8 cellular contexts compared by ENCODE assay signal in the genomic region with DNA sequence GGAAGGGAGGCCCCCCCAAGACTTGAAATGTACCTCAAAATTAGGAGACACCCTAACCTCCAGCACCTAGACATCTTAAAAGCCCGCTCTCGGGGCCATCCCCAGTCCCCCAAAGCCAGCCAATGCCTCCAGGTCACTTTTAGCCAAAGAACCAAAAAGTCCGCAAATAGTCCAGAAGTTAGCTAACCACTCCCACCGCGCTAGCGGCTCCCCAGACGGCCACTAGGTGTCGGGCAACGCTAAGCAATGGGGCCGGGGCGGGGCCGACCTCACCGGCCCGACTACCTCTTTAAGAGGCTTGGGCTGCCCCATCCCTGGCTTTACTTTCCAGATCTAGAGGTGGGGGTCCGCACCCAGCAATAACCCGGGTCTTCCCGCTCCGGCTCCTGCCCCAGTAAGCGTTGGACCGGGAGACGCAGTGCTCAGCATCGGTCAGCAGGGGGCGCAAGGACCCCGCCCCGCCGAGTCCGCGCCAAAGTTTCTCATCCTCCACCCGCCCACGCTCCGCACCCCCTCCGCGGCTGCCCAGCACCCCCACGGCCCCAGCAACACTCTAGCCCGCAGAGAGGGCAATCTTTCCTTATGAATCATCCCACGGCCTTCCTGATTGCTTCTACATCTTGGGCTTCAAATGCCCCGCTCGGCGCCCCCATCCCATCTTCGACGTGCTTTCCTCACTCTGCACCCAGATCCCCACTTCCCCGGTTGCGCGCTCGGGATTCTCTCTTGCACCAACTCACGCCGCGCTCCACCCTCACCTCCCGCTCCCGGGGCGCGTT. TPM values are rescaled to one million over a fixed set of nuclear protein-coding genes. Genes with fewer than 3 reads are reported as not detected.
DNase-seq lines count a peak whose midpoint lies in the region; ATAC-seq and TF ChIP-seq lines count a peak whose summit lies in the region.

No MANE protein-coding gene starts in this region.

- dilution Hi-C loops in mammary epithelial cell (cut with HindIII; ENCODE audit: low sequenced_read_pairs): loop anchor here (5.0 kb wide), 2 partner anchors 67 to 92 kb away; no protein-coding TSS in a partner anchor

- DNase-seq in G401 (ENCODE audit: low spot score): peak; percentile 70
- DNase-seq in NCI-H2171 (lab: John Stamatoyannopoulos, UW): peak; percentile 74
- DNase-seq in mammary epithelial cell: peak; percentile 80
- DNase-seq in inferior parietal cortex (ENCODE audit: extremely low spot score): peak; percentile 59
- peak; percentile 96 for DNase-seq in spleen

- H3K4me1 ChIP-seq in mammary epithelial cell (ENCODE audit: insufficient read depth, low read length) (peaks cover 20% of the 10 kb centered on the region), spleen (peaks cover 0 to 60% (median 30%) of the 10 kb centered on the region in 6 donors)

- H3K4me3 ChIP-seq in WI38 (ENCODE audit: low read depth, low read length) (peak overlapping the region; percentile 100), mammary epithelial cell (replicated peaks in 1 of 3; ENCODE audit: insufficient read depth in 1 of 3, low read depth in 2 of 3, low read length in 3 of 3) (peak overlapping the region; percentile 49 to 62 (median 61)), spleen (peak overlapping the region; percentile 23 to 73 (median 44))

- H3K9ac ChIP-seq in mammary epithelial cell (ENCODE audit: insufficient read depth, low read length): peak overlapping the region; percentile 35

- peak; percentile 92 for TF ChIP-seq CTCF in WI38 (IDR thresholded peaks at IDR 0.05; ENCODE audit: low read depth, low read length)
- peak; percentile 69 to 95 for TF ChIP-seq CTCF in mammary epithelial cell (conservative IDR thresholded peaks at IDR 0.05 in 1 of 2, IDR thresholded peaks at IDR 0.05 in 1 of 2; ENCODE audit: extremely low read depth in 1 of 2, insufficient read depth in 1 of 2, low read depth in 1 of 2, low read length in 2 of 2)
- TF ChIP-seq CTCF in spleen (IDR thresholded peaks at IDR 0.05 in 8 of 11, conservative IDR thresholded peaks at IDR 0.05 in 3 of 11): peak; percentile 98 to 100 (median 100)

- H3K79me2 ChIP-seq in mammary epithelial cell (ENCODE audit: insufficient read depth, low read length): no peaks in the 10 kb centered on the region

- H3K9me3 ChIP-seq in mammary epithelial cell (replicated peaks; ENCODE audit: insufficient read depth, low read length) (no peaks in the 10 kb centered on the region), spleen (no peaks in the 10 kb centered on the region)

- H3K27ac ChIP-seq in mammary epithelial cell (ENCODE audit: insufficient read depth, low read depth, low read length) (peak overlapping the region; percentile 49), spleen (peak overlapping the region in 7 of 8 donors; percentile 70 to 84 (median 77))

- intact Hi-C loops in mammary epithelial cell (cut with micrococcal nuclease): loop anchor here (1.0 to 10.0 kb wide), 6 partner anchors 73 to 334 kb away; a partner anchor contains a TSS
- intact Hi-C loops in spleen (cut with DNase I; ENCODE audit: low total_unique reads): loop anchor here (1.0 to 5.0 kb wide), 2 partner anchors 73 to 97 kb away; no protein-coding TSS in a partner anchor

- WGBS in mammary epithelial cell (ENCODE audit: low coverage, missing lambda C conversion rate): 4% methylated on average over 26 of the region's 52 CpGs
- 1 to 2% (median 1%) methylated on average over 35 to 52 of the region's 52 CpGs for WGBS in spleen, 5 donors

- no TSS peak for BruUV-seq in mammary epithelial cell (replicated peaks; lab: Mats Ljungman, UMichigan)

- peak overlapping the region; percentile 87 for H2AFZ ChIP-seq in mammary epithelial cell (ENCODE audit: low read depth, low read length)

- no peak for TF ChIP-seq POLR2A in spleen (IDR thresholded peaks at IDR 0.05)

- CTCF ChIA-PET in mammary epithelial cell (lab: Charles Lee; ENCODE audit: low non-redundant PET): interaction anchor here (0.6 to 1.2 kb wide), 5 partner anchors 31 to 97 kb away, joined by 3 to 7 read pairs (median 4); a partner anchor contains a TSS

- H4K20me1 ChIP-seq in mammary epithelial cell (ENCODE audit: insufficient read depth, low read length): no peaks in the 10 kb centered on the region

- peak overlapping the region; percentile 79 for H3K4me2 ChIP-seq in mammary epithelial cell (ENCODE audit: insufficient read depth, low read depth, low read length)

- peak; percentile 64 for ATAC-seq in HG02642 (IDR thresholded peaks at IDR 0.05; ENCODE audit: poor library complexity, unreplicated experiment)
- no peak for ATAC-seq in GM19463 (IDR thresholded peaks at IDR 0.05; ENCODE audit: unreplicated experiment)

- in situ Hi-C loops in G401 (cut with HindIII; ENCODE audit: low sequenced_read_pairs): loop anchor here (5.0 kb wide), 1 partner anchor 92 kb away; no protein-coding TSS in a partner anchor
- in situ Hi-C loops in mammary epithelial cell (cut with MboI; ENCODE audit: low sequenced_read_pairs in 2 of 2): loop anchor here in 1 of 2 donors (25.0 kb wide), 1 partner anchor 287 kb away; a partner anchor contains a TSS

- H3K27me3 ChIP-seq in mammary epithelial cell (ENCODE audit: insufficient read depth, low read length): no peaks in the 10 kb centered on the region
- H3K27me3 ChIP-seq in spleen (replicated peaks in 1 of 7): peaks cover 0 to 77% (median 32%) of the 10 kb centered on the region in 7 donors

- H3K36me3 ChIP-seq in mammary epithelial cell (ENCODE audit: insufficient read depth, low read length): no peaks in the 10 kb centered on the region
- peaks cover 0 to 26% (median 0%) of the 10 kb centered on the region in 6 donors for H3K36me3 ChIP-seq in spleen

RNA-seq across cellular contexts. Expression of a gene that starts 0.8 kb away (rescaled TPM):
- total RNA-seq in G401 (2014; rRNA removed; shearing (Covaris generic)): 72.4 and 86.8 TPM in 2 replicates
- 10 to 100 TPM in 1 of 2 donors, 1 to 10 TPM in 1; 9.2 to 14.2 TPM for total RNA-seq in mammary epithelial cell
- polyA plus RNA-seq in mammary epithelial cell: 1.8 TPM
- polyA minus RNA-seq in mammary epithelial cell: 11.4 TPM
- 100 to 1,000 TPM in 2 of 7 donors, 10 to 100 TPM in 4, 1 to 10 TPM in 1; 7.4 to 458 (median 65.4) TPM for total RNA-seq in spleen
- 10 to 100 TPM in 2 of 3 donors, 1 to 10 TPM in 1; 7.1 to 24.0 (median 11.3) TPM for polyA plus RNA-seq in spleen

RNA-seq across cellular contexts. Expression of a gene that starts 34.8 kb away (rescaled TPM):
- total RNA-seq in G401 (2014; rRNA removed; shearing (Covaris generic)): 19.0 and 49.0 TPM in 2 replicates
- not detected for total RNA-seq in mammary epithelial cell
- polyA plus RNA-seq in mammary epithelial cell: not detected
- not detected for polyA minus RNA-seq in mammary epithelial cell
- total RNA-seq in spleen: 1 to 10 TPM in 6 of 7 donors, not detected in 1; 1.2 to 4.7 (median 2.7) TPM
- 1 to 10 TPM; 3.7 to 5.9 (median 5.7) TPM for polyA plus RNA-seq in spleen

RNA-seq across cellular contexts. Expression of a gene that starts 50.2 kb away (rescaled TPM):
- 49.7 and 59.6 TPM in 2 replicates for total RNA-seq in G401 (2014; rRNA removed; shearing (Covaris generic))
- total RNA-seq in mammary epithelial cell (10 to 100 TPM; 19.5 to 46.7 TPM), spleen (100 to 1,000 TPM in 4 of 7 donors, 10 to 100 TPM in 3; 54.1 to 136 (median 112) TPM)
- polyA plus RNA-seq in mammary epithelial cell (13.7 TPM), spleen (100 to 1,000 TPM in 1 of 3 donors, 10 to 100 TPM in 2; 30.0 to 105 (median 40.9) TPM)
- polyA minus RNA-seq in mammary epithelial cell: 19.9 TPM

Comparison
In these comparisons a context has a peak if more than half of its experiments do, and no peak if none do; other contexts are left out.
1. H3K4me3 ChIP-seq: peak in every context shown above with its lines; median percentile 100 in WI38; 61 in mammary epithelial cell; 44 in spleen.